ENCODE assay signal across 19 cellular contexts in genomic region chr19:35099155-35099896, GRCh38. TPM values are rescaled to one million over a fixed set of nuclear protein-coding genes. Genes with fewer than 3 reads are reported as not detected.
DNase-seq lines count a peak whose midpoint lies in the region; ATAC-seq and TF ChIP-seq lines count a peak whose summit lies in the region.
"Had no signal": no experiment of that assay in that cellular context is flagged by ENCODE, and none has a peak within 500 bp of the region (broad histone marks: within the 10 kb centered on the region; RNA-seq: fewer than 3 reads in every experiment).

No MANE protein-coding gene starts in this region.

- H3K4ac ChIP-seq in neuronal stem cell (ENCODE audit: low read length): no peak overlapping the region

- peaks cover 4% of the 10 kb centered on the region for H3K79me1 ChIP-seq in neuronal stem cell (ENCODE audit: low read depth, low read length)

- H3K23ac ChIP-seq in neuronal stem cell (ENCODE audit: low read depth, low read length, poor library complexity): no peak overlapping the region

- ATAC-seq in Panc1: peak; percentile 48
- peak; percentile 15 for ATAC-seq in aorta (ENCODE audit: low FRiP score)
- ATAC-seq: PC-3, SK-N-SH treated with all-trans-retinoic acid at 6 μM for 48 hours had no signal

- H3K36me3 ChIP-seq in Panc1 (ENCODE audit: control insufficient read depth, insufficient read depth, low read length) (no peaks in the 10 kb centered on the region), neuronal stem cell (replicated peaks in 1 of 2; ENCODE audit: control insufficient read depth in 2 of 2, insufficient read depth in 2 of 2, low read length in 2 of 2) (no peaks in the 10 kb centered on the region), aorta (ENCODE audit: control insufficient read depth in 1 of 2, insufficient read depth in 2 of 2, low read length in 1 of 2) (no peaks in the 10 kb centered on the region), MG63 (no peaks in the 10 kb centered on the region)

- H3K14ac ChIP-seq in neuronal stem cell (ENCODE audit: low read length): peak overlapping the region; percentile 21

- no CpG with 5 or more reads among the region's 21 CpGs for WGBS in neuronal stem cell (ENCODE audit: extremely low coverage in 2 of 2, insufficient read length in 2 of 2, insufficient replicate concordance in 1 of 2), 2 donors
- 84% methylated on average over 21 of the region's 21 CpGs for WGBS in aorta, 2 donors

- intact Hi-C loops in Panc1 (cut with micrococcal nuclease; ENCODE audit: unreplicated experiment): loop anchor here (10.0 kb wide), 1 partner anchor 55 kb away; the partner anchor contains the start of gene HPN
- intact Hi-C loops in dorsolateral prefrontal cortex (cut with DNase I): no loop called here
- intact Hi-C loops in aorta (cut with DNase I): no loop called here

- H3K9me3 ChIP-seq in Panc1 (ENCODE audit: control insufficient read depth, insufficient read depth, low read depth, low read length) (no peaks in the 10 kb centered on the region), neuronal stem cell (replicated peaks in 1 of 2; ENCODE audit: control insufficient read depth in 2 of 2, insufficient read depth in 1 of 2, low read depth in 1 of 2, low read length in 2 of 2) (no peaks in the 10 kb centered on the region), aorta (ENCODE audit: control insufficient read depth, low read length) (no peaks in the 10 kb centered on the region), MG63 (no peaks in the 10 kb centered on the region)

- no peak overlapping the region for H2BK5ac ChIP-seq in neuronal stem cell (ENCODE audit: low read length)

- POLR2A ChIA-PET in Panc1 (lab: Charles Lee): no interaction called here

- no peak overlapping the region for H3K9ac ChIP-seq in neuronal stem cell (ENCODE audit: low read depth, low read length, poor library complexity)
- H3K9ac ChIP-seq: KMS-11 had no signal

- no peak overlapping the region for H3K4me2 ChIP-seq in neuronal stem cell (ENCODE audit: insufficient read depth, low read length, poor library complexity, severe bottlenecking)
- H3K4me2 ChIP-seq: KMS-11 had no signal

- no TSS peak for BruUV-seq in Panc1 (replicated peaks; lab: Mats Ljungman, UMichigan)

- DNase-seq in Panc1 (ENCODE audit: low read depth, low spot score) (no peak), dorsolateral prefrontal cortex (no peak), neuronal stem cell (ENCODE audit: low spot score) (no peak), aorta (no peak), AG08396 (ENCODE audit: low spot score) (no peak), MG63 (no peak)
- no peak for DNase-seq in activated CD4-positive, alpha-beta T cell treated with anti-CD3 and anti-CD28 coated beads, Interleukin-2, amount 50 U/mL, for 1 hour
- DNase-seq: CD8-positive, alpha-beta memory T cell; DND-41; GOT3; NCI-H1092; NCI-H2081 treated with DMSO at 0.1 percent for 48 hours; NCI-H510A; NCI-H774; PC-3 had no signal

- H3K4me3 ChIP-seq in Panc1 (ENCODE audit: low read depth in 2 of 2, low read length in 2 of 2): no peak overlapping the region
- H3K4me3 ChIP-seq in dorsolateral prefrontal cortex: no peak overlapping the region
- H3K4me3 ChIP-seq in neuronal stem cell (ENCODE audit: low read length in 2 of 2): no peak overlapping the region
- H3K4me3 ChIP-seq in aorta (ENCODE audit: low read length in 2 of 2): no peak overlapping the region
- no peak overlapping the region for H3K4me3 ChIP-seq in MG63

- CTCF ChIA-PET in Panc1 (lab: Charles Lee): interaction anchor here (0.6 kb wide), 1 partner anchor 126 kb away, joined by 7 read pairs; no protein-coding TSS in a partner anchor

- peak overlapping the region; percentile 85 for H4K91ac ChIP-seq in neuronal stem cell (ENCODE audit: low read depth, low read length, poor library complexity)

- H2BK15ac ChIP-seq in neuronal stem cell (ENCODE audit: low read length): no peak overlapping the region

- peak overlapping the region; percentile 41 for H2BK12ac ChIP-seq in neuronal stem cell (ENCODE audit: low read length)

- H4K8ac ChIP-seq in neuronal stem cell (ENCODE audit: low read depth, low read length): no peak overlapping the region

- H2AK5ac ChIP-seq in neuronal stem cell (ENCODE audit: low read depth, low read length): peak overlapping the region; percentile 93

- H3K27ac ChIP-seq in Panc1 (ENCODE audit: low read length) (no peak overlapping the region), dorsolateral prefrontal cortex (peak overlapping the region in 49 of 59 donors; percentile 0 to 98 (median 54)), neuronal stem cell (replicated peaks; ENCODE audit: low read length) (no peak overlapping the region), aorta (ENCODE audit: low read depth in 1 of 2, low read length in 2 of 2) (no peak overlapping the region)
- H3K27ac ChIP-seq: KMS-11 had no signal

- H3K18ac ChIP-seq in neuronal stem cell (ENCODE audit: low read length): peak overlapping the region; percentile 57

- peak overlapping the region; percentile 61 for H2BK120ac ChIP-seq in neuronal stem cell (ENCODE audit: low read depth, low read length)

- H3K4me1 ChIP-seq in Panc1 (ENCODE audit: control insufficient read depth, insufficient read depth, low read length) (no peaks in the 10 kb centered on the region), neuronal stem cell (ENCODE audit: control insufficient read depth in 2 of 2, insufficient read depth in 1 of 2, low read depth in 1 of 2, low read length in 2 of 2) (peaks cover 0 to 2% of the 10 kb centered on the region in 2 donors), aorta (ENCODE audit: control insufficient read depth in 1 of 2, insufficient read depth in 2 of 2, low read length in 2 of 2) (no peaks in the 10 kb centered on the region)

- in situ Hi-C loops in Panc1 (cut with HindIII; ENCODE audit: low pct_unique_long_range_greater_than_20kb, low sequenced_read_pairs): no loop called here

- no peaks in the 10 kb centered on the region for H3K27me3 ChIP-seq in Panc1 (ENCODE audit: control insufficient read depth, insufficient read depth, low read length)
- H3K27me3 ChIP-seq in dorsolateral prefrontal cortex: no peaks in the 10 kb centered on the region
- H3K27me3 ChIP-seq in neuronal stem cell (ENCODE audit: control insufficient read depth in 3 of 3, insufficient read depth in 3 of 3, low read depth in 1 of 3, low read length in 3 of 3): no peaks in the 10 kb centered on the region
- no peaks in the 10 kb centered on the region for H3K27me3 ChIP-seq in aorta (ENCODE audit: control insufficient read depth in 1 of 2, insufficient read depth in 2 of 2, low read length in 1 of 2)
- H3K27me3 ChIP-seq in MG63: no peaks in the 10 kb centered on the region

- no peak for TF ChIP-seq CTCF in Panc1 (IDR thresholded peaks at IDR 0.05)
- no peak for TF ChIP-seq CTCF in dorsolateral prefrontal cortex (IDR thresholded peaks at IDR 0.05 in 54 of 56, conservative IDR thresholded peaks at IDR 0.05 in 2 of 56; ENCODE audit: low read depth in 1 of 56, partially characterized antibody in 56 of 56)

- H2AFZ ChIP-seq in neuronal stem cell (ENCODE audit: low read length): no peak overlapping the region

RNA-seq across cellular contexts. Expression of gene FXYD3, which starts 16.3 kb away (rescaled TPM):
- total RNA-seq in Panc1 (2021; ENCODE audit: unreplicated experiment) (not detected), dorsolateral prefrontal cortex (10 to 100 TPM in 2 of 120 experiments, 1 to 10 TPM in 110, under 1 TPM in 5, not detected in 3; 0.55 to 17.3 (median 3.3) TPM), aorta (1 to 10 TPM in 1 of 2 donors, under 1 TPM in 1; 0.49 to 1.2 TPM)
- not detected for polyA plus RNA-seq in Panc1 (2012; ENCODE audit: insufficient read length)
- polyA plus RNA-seq in neuronal stem cell (2013, experiment 1 of 2): 0.07 TPM
- polyA plus RNA-seq in neuronal stem cell (2013, experiment 2 of 2): 0.12 TPM
- polyA plus RNA-seq in aorta: 10 to 100 TPM in 1 of 2 donors, 1 to 10 TPM in 1; 7.4 to 77.6 TPM
- not detected in 2 replicates for total RNA-seq in MG63 (2014; rRNA removed; shearing (Covaris generic); ENCODE audit: low replicate concordance)
- total RNA-seq: CD8-positive, alpha-beta memory T cell had no signal
- polyA plus RNA-seq: BJ; CD8-positive, alpha-beta memory T cell had no signal

RNA-seq across cellular contexts. Expression of gene LGI4, which starts 35.5 kb away (rescaled TPM):
- total RNA-seq in Panc1 (2021; ENCODE audit: unreplicated experiment): 0.18 TPM
- polyA plus RNA-seq in Panc1 (2012; ENCODE audit: insufficient read length): 0.11 TPM
- total RNA-seq in dorsolateral prefrontal cortex: 100 to 1,000 TPM in 9 of 120 experiments, 10 to 100 TPM in 111; 44.4 to 136 (median 72.9) TPM
- polyA plus RNA-seq in neuronal stem cell (2013, experiment 1 of 2): 2.0 TPM
- 1.8 TPM for polyA plus RNA-seq in neuronal stem cell (2013, experiment 2 of 2)
- 10 to 100 TPM; 17.5 TPM for total RNA-seq in aorta
- 10 to 100 TPM in 1 of 2 donors, 1 to 10 TPM in 1; 5.1 to 15.0 TPM for polyA plus RNA-seq in aorta
- 0.76 TPM in 1 of 2 replicates, not detected in the other for total RNA-seq in MG63 (2014; rRNA removed; shearing (Covaris generic); ENCODE audit: low replicate concordance)
- total RNA-seq: MCF 10A had no signal
- polyA plus RNA-seq: CD8-positive, alpha-beta memory T cell had no signal

RNA-seq across cellular contexts. Expression of gene FXYD1, which starts 39.3 kb away (rescaled TPM):
- total RNA-seq in Panc1 (2021; ENCODE audit: unreplicated experiment) (not detected), dorsolateral prefrontal cortex (100 to 1,000 TPM in 117 of 120 experiments, 10 to 100 TPM in 3; 86.4 to 482 (median 185) TPM), aorta (100 to 1,000 TPM; 179 to 202 TPM)
- not detected for polyA plus RNA-seq in Panc1 (2012; ENCODE audit: insufficient read length)
- polyA plus RNA-seq in neuronal stem cell (2013, experiment 1 of 2): 0.85 TPM
- polyA plus RNA-seq in neuronal stem cell (2013, experiment 2 of 2): 1.2 TPM
- polyA plus RNA-seq in aorta: 100 to 1,000 TPM; 150 to 288 TPM
- not detected in 2 replicates for total RNA-seq in MG63 (2014; rRNA removed; shearing (Covaris generic); ENCODE audit: low replicate concordance)
- total RNA-seq: CD8-positive, alpha-beta memory T cell; MCF 10A; PC-3 had no signal

RNA-seq across cellular contexts. Expression of gene FXYD7, which starts 43.7 kb away (rescaled TPM):
- not detected for total RNA-seq in Panc1 (2021; ENCODE audit: unreplicated experiment)
- polyA plus RNA-seq in Panc1 (2012; ENCODE audit: insufficient read length): not detected
- total RNA-seq in dorsolateral prefrontal cortex: 100 to 1,000 TPM in 116 of 120 experiments, 10 to 100 TPM in 4; 72.7 to 214 (median 155) TPM
- 2.3 TPM for polyA plus RNA-seq in neuronal stem cell (2013, experiment 1 of 2)
- 2.6 TPM for polyA plus RNA-seq in neuronal stem cell (2013, experiment 2 of 2)
- under 1 TPM in 1 of 2 donors, not detected in 1; 0.63 TPM for total RNA-seq in aorta
- 1 to 10 TPM in 1 of 2 donors, not detected in 1; 1.8 TPM for polyA plus RNA-seq in aorta
- total RNA-seq in MG63 (2014; rRNA removed; shearing (Covaris generic); ENCODE audit: low replicate concordance): not detected in 2 replicates
- total RNA-seq: MCF 10A, PC-3 had no signal

RNA-seq across cellular contexts. Expression of gene FXYD5, which starts 55.2 kb away (rescaled TPM):
- total RNA-seq in Panc1 (2021; ENCODE audit: unreplicated experiment) (33.6 TPM), dorsolateral prefrontal cortex (10 to 100 TPM in 101 of 120 experiments, 1 to 10 TPM in 19; 5.8 to 36.4 (median 14.0) TPM), aorta (100 to 1,000 TPM in 1 of 2 donors, 10 to 100 TPM in 1; 71.7 to 126 TPM)
- 44.4 TPM for polyA plus RNA-seq in Panc1 (2012; ENCODE audit: insufficient read length)
- polyA plus RNA-seq in neuronal stem cell (2013, experiment 1 of 2): 47.1 TPM
- 45.6 TPM for polyA plus RNA-seq in neuronal stem cell (2013, experiment 2 of 2)
- polyA plus RNA-seq in aorta: 100 to 1,000 TPM in 1 of 2 donors, 10 to 100 TPM in 1; 89.5 to 179 TPM
- 28.9 and 59.7 TPM in 2 replicates for total RNA-seq in MG63 (2014; rRNA removed; shearing (Covaris generic); ENCODE audit: low replicate concordance)

Comparison
In these comparisons a context has a peak if more than half of its experiments do, and no peak if none do; other contexts are left out.
1. H3K27ac ChIP-seq: peak in dorsolateral prefrontal cortex (49 of 59); none in Panc1 (single experiment), neuronal stem cell (single experiment) and aorta (0 of 2).
2. RNA of gene LGI4, which starts 35.5 kb away (total RNA-seq): 44.4 to 136 TPM in dorsolateral prefrontal cortex and 17.5 TPM in aorta; 0.18 TPM in Panc1 (single experiment) and 0.76 TPM in MG63; every median in the first group is over 10 times any median in the second.
3. RNA of gene FXYD1, which starts 39.3 kb away (total RNA-seq): 179 to 202 TPM in aorta and 86.4 to 482 TPM in dorsolateral prefrontal cortex; not detected in Panc1 (single experiment) and not detected in MG63; every median in the first group is over 10 times any median in the second.